In the genomic region with DNA sequence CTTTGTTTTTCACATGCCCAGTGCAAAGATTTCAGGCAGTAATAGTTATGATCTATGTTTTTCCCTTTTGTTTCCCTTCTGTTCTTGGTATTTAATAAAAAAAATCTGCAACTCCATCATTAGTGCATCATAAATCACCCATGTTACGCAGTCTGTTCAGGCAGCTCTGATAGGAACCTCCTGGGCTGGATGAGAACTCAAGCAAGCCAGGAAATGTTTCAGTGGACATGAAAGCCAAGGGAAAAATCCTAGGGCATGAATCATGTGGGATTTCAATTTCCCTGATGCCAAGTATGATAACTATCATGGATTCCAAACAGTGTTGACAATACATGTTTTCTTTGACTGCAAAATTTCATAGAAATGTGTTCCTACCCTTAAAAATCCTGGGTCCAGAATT, we compare ENCODE assay signal across 11 cellular contexts.
DNase-seq lines count a peak whose midpoint lies in the region; TF ChIP-seq lines count a peak whose summit lies in the region.
"Had no signal": no experiment of that assay in that cellular context is flagged by ENCODE, and none has a peak within 500 bp of the region (broad histone marks: within the 10 kb centered on the region; RNA-seq: fewer than 3 reads in every experiment).

No MANE protein-coding gene starts in this region.

- H3K27ac ChIP-seq in brain microvascular endothelial cell = peak overlapping the region; percentile 82
- H3K27ac ChIP-seq in skeletal muscle tissue (ENCODE audit: low read depth, low read length) = peak overlapping the region; percentile 51
- no peak overlapping the region for H3K27ac ChIP-seq in colonic mucosa

- intact Hi-C loops in colonic mucosa (cut with DNase I) = no loop called here

- H3K4me3 ChIP-seq in brain microvascular endothelial cell (ENCODE audit: low read depth, low read length) (no peak overlapping the region), skeletal muscle tissue (ENCODE audit: low read length in 3 of 3) (no peak overlapping the region), colonic mucosa (no peak overlapping the region)
- H3K4me3 ChIP-seq: smooth muscle cell had no signal

- H3K9me3 ChIP-seq in skeletal muscle tissue (ENCODE audit: control insufficient read depth in 3 of 3, low read length in 3 of 3) (no peaks in the 10 kb centered on the region), colonic mucosa (no peaks in the 10 kb centered on the region)

- H3K4me1 ChIP-seq in skeletal muscle tissue (ENCODE audit: control insufficient read depth in 3 of 3, insufficient read depth in 3 of 3, low read length in 3 of 3) (peaks cover 0 to 6% (median 3%) of the 10 kb centered on the region in 3 donors), colonic mucosa (no peaks in the 10 kb centered on the region)

- peak; percentile 96 for DNase-seq in HCEC 1CT
- DNase-seq in brain microvascular endothelial cell = peak; percentile 96
- DNase-seq in hepatic stellate cell (ENCODE audit: low spot score) = peak; percentile 49
- DNase-seq in activated gamma-delta T cell treated with Interleukin-2 at 50 U/mL for 16 hours = no peak
- DNase-seq in colonic mucosa = no peak
- no peak for DNase-seq in putamen (ENCODE audit: low spot score)
- no peak for DNase-seq in NCI-H1436 (lab: John Stamatoyannopoulos, UW)
- DNase-seq: DMS79, NCI-H2029 treated with DMSO at 0.1 percent for 48 hours had no signal

- no peak overlapping the region for H3K9ac ChIP-seq in skeletal muscle tissue (ENCODE audit: low read depth in 1 of 3, low read length in 3 of 3)
- no peak overlapping the region for H3K9ac ChIP-seq in colonic mucosa (ENCODE audit: low read depth in 2 of 2, low read length in 2 of 2)

- H3K36me3 ChIP-seq in brain microvascular endothelial cell (replicated peaks) (no peaks in the 10 kb centered on the region), skeletal muscle tissue (ENCODE audit: control insufficient read depth in 3 of 3, insufficient read depth in 3 of 3, low read length in 3 of 3) (no peaks in the 10 kb centered on the region), colonic mucosa (no peaks in the 10 kb centered on the region)

- TF ChIP-seq CTCF in brain microvascular endothelial cell (IDR thresholded peaks at IDR 0.05; ENCODE audit: low read depth, low read length, missing control alignments) (no peak), colonic mucosa (IDR thresholded peaks at IDR 0.05) (no peak)

- H3K27me3 ChIP-seq in brain microvascular endothelial cell (replicated peaks) = no peaks in the 10 kb centered on the region
- H3K27me3 ChIP-seq in skeletal muscle tissue (ENCODE audit: control insufficient read depth in 3 of 3, insufficient read depth in 3 of 3, low read length in 3 of 3) = no peaks in the 10 kb centered on the region
- H3K27me3 ChIP-seq in colonic mucosa = no peaks in the 10 kb centered on the region

- in situ Hi-C loops in brain microvascular endothelial cell (cut with HindIII; ENCODE audit: low pct_ligation_motif_present, low sequenced_read_pairs) = no loop called here

Comparison
In these comparisons a context has a peak if more than half of its experiments do, and no peak if none do; other contexts are left out.
1. DNase-seq: peak in HCEC 1CT (single experiment), brain microvascular endothelial cell (single experiment) and hepatic stellate cell (single experiment); none in activated gamma-delta T cell treated with Interleukin-2 at 50 U/mL for 16 hours (single experiment), colonic mucosa (single experiment), putamen (single experiment) and NCI-H1436 (single experiment).